In genomic region chr18:10412933-10413332, GRCh38 we compare ENCODE assay signal across 15 cellular contexts. TPM values are rescaled to one million over a fixed set of nuclear protein-coding genes. Genes with fewer than 3 reads are reported as not detected.
"Had no signal": no experiment of that assay in that cellular context is flagged by ENCODE, and none has a peak within 500 bp of the region (broad histone marks: within the 10 kb centered on the region; RNA-seq: fewer than 3 reads in every experiment).

No MANE protein-coding gene starts in this region.

- H3K36me3 ChIP-seq: cardiac muscle cell, uterus had no signal

- H3K4me1 Mint-ChIP-seq: immature natural killer cell, nephron had no signal

- H3K9me3 ChIP-seq: testis, uterus had no signal

- H3K4me3 ChIP-seq: cardiac muscle cell, testis, uterus had no signal

- H3K9me3 Mint-ChIP-seq: activated T-cell treated with anti-CD3 and anti-CD28 coated beads, Interleukin-2, amount 50 U/mL, for 24 hours; stimulated activated naive CD8-positive, alpha-beta T cell treated with anti-CD3 and anti-CD28 coated beads, Interleukin-15, Interleukin-2, amounts not matched to agents 100 ng/mL and 50 ng/mL, for 24 hours had no signal

- H3K4me1 ChIP-seq: testis, uterus had no signal

- H3K4me3 Mint-ChIP-seq: activated naive CD8-positive, alpha-beta T cell; activated T-cell treated with anti-CD3 and anti-CD28 coated beads, Interleukin-2, amount 50 U/mL, for 24 hours; immature natural killer cell; nephron; stimulated activated naive CD8-positive, alpha-beta T cell treated with anti-CD3 and anti-CD28 coated beads, Interleukin-15, Interleukin-2, amounts not matched to agents 100 ng/mL and 50 ng/mL, for 24 hours had no signal

- H3K27ac ChIP-seq: cardiac muscle cell, testis, uterus had no signal

- H3K27me3 Mint-ChIP-seq: stimulated activated naive CD8-positive, alpha-beta T cell treated with anti-CD3 and anti-CD28 coated beads, Interleukin-15, Interleukin-2, amounts not matched to agents 100 ng/mL and 50 ng/mL, for 24 hours had no signal

- H3K27me3 ChIP-seq: cardiac muscle cell, testis, uterus had no signal

- ATAC-seq: left lobe of liver had no signal

- H3K27ac Mint-ChIP-seq: activated naive CD8-positive, alpha-beta T cell; activated T-cell treated with anti-CD3 and anti-CD28 coated beads, Interleukin-2, amount 50 U/mL, for 24 hours; immature natural killer cell; nephron; stimulated activated naive CD8-positive, alpha-beta T cell treated with anti-CD3 and anti-CD28 coated beads, Interleukin-15, Interleukin-2, amounts not matched to agents 100 ng/mL and 50 ng/mL, for 24 hours had no signal

- H3K36me3 Mint-ChIP-seq: activated naive CD8-positive, alpha-beta T cell; immature natural killer cell had no signal

- DNase-seq: activated CD4-positive, alpha-beta T cell treated with anti-CD3 and anti-CD28 coated beads, Interleukin-2, amount 50 U/mL, for 4 hours; activated CD4-positive, CD25-positive, alpha-beta regulatory T cell treated with anti-CD3 and anti-CD28 coated beads, Interleukin-2, amount 50 U/mL, for 72 hours; activated effector memory CD4-positive, alpha-beta T cell treated with anti-CD3 and anti-CD28 coated beads, Interleukin-2, amount 50 U/mL, for 16 hours; activated T-cell treated with anti-CD3 and anti-CD28 coated beads, Interleukin-2, amount 50 U/mL, for 24 hours; immature natural killer cell; mesendoderm; stimulated activated CD4-positive, alpha-beta T cell treated with anti-CD3 and anti-CD28 coated beads, Interleukin-4, amount 100 ng/mL, for 1 hour; testis; uterus had no signal

RNA-seq across cellular contexts. Expression of gene APCDD1, which starts 41.5 kb away (rescaled TPM):
- total RNA-seq: T-helper 2 cell treated with Interferon-gamma antibody and Interleukin-4, amounts not matched to agents 100 ng/mL and 5 ng/mL, for 36 hours had no signal
